ENCODE assay signal across 19 cellular contexts in genomic region chr5:2802693-2803365, GRCh38. TPM values are rescaled to one million over a fixed set of nuclear protein-coding genes. Genes with fewer than 3 reads are reported as not detected.
"Had no signal": no experiment of that assay in that cellular context is flagged by ENCODE, and none has a peak within 500 bp of the region (broad histone marks: within the 10 kb centered on the region; RNA-seq: fewer than 3 reads in every experiment).

No MANE protein-coding gene starts in this region.

- H3K27ac ChIP-seq: foreskin keratinocyte, neural progenitor cell, spleen, VCaP had no signal

- H3K4me1 ChIP-seq: neural progenitor cell, spleen had no signal

- H3K36me3 ChIP-seq: neural progenitor cell, spleen had no signal

- H3K27me3 ChIP-seq: foreskin keratinocyte, neural progenitor cell had no signal

- H3K4me3 ChIP-seq: neural progenitor cell, spleen had no signal

- DNase-seq: activated CD4-positive, alpha-beta memory T cell treated with anti-CD3 and anti-CD28 coated beads, Interleukin-2, amount 10 ng/mL, durations not matched to agents 7 days and 5 days; activated CD4-positive, alpha-beta T cell treated with anti-CD3 and anti-CD28 coated beads, Interleukin-2, amount 10 ng/mL, durations not matched to agents 24 days and 14 days; activated gamma-delta T cell; activated T-cell treated with anti-CD3 and anti-CD28 coated beads for 4 hours; aorta; effector CD8-positive, alpha-beta T cell; erythroblast; foreskin keratinocyte; left colon; naive thymus-derived CD4-positive, alpha-beta T cell; posterior cingulate gyrus; spleen; stimulated activated CD4-positive, alpha-beta T cell treated with anti-CD3 and anti-CD28 coated beads, Interleukin-4, amount 100 ng/mL, for 1 hour; stimulated activated naive CD4-positive, alpha-beta T cell treated with Interleukin-2 at 50 U/mL for 16 hours had no signal

RNA-seq across cellular contexts. Expression of gene IRX2, which starts 51.4 kb away (rescaled TPM):
- total RNA-seq: activated CD4-positive, alpha-beta memory T cell treated with anti-CD3 and anti-CD28 coated beads, Interleukin-2, amount 10 ng/mL, durations not matched to agents 7 days and 5 days; activated CD4-positive, alpha-beta T cell treated with anti-CD3 and anti-CD28 coated beads, Interleukin-2, amount 10 ng/mL, durations not matched to agents 24 days and 14 days; activated naive CD4-positive, alpha-beta T cell treated with anti-CD3 and anti-CD28 coated beads, Interleukin-2, amount 50 U/mL, for 72 hours; activated T-helper 1 cell treated with anti-CD3 and anti-CD28 coated beads, Interleukin-12 subunit alpha, Interleukin-12 subunit beta, Interleukin-2, Interleukin-4 antibody, amounts not matched to agents 30 ng/mL and 10 ng/mL and 1 ng/mL, durations not matched to agents 14 hours and 24 hours and 36 hours; naive thymus-derived CD4-positive, alpha-beta T cell; T-helper 2 cell treated with Interferon-gamma antibody and Interleukin-4, amounts not matched to agents 100 ng/mL and 5 ng/mL, for 36 hours had no signal
- polyA plus RNA-seq: naive thymus-derived CD4-positive, alpha-beta T cell had no signal
